In the genomic region with DNA sequence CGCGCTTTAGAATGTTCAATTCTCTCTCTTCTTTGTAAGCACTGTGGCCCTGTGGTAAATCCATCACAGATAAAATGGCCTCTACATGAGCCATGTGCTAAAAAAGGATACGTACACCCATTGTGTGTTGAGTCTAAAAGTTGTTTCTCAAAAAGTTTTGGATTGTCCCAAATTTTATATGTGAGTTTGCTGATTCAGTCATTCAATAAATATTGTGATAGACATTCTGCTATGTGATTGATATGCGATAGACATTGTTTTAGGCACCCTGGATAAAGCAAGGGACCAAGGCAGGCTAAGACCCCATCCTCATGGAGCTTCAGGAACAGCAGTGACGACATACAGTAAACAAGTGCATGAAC, we compare ENCODE assay signal across 26 cellular contexts. TPM values are rescaled to one million over a fixed set of nuclear protein-coding genes. Genes with fewer than 3 reads are reported as not detected.
DNase-seq lines count a peak whose midpoint lies in the region; ATAC-seq, FAIRE-seq and TF ChIP-seq lines count a peak whose summit lies in the region.
"Had no signal": no experiment of that assay in that cellular context is flagged by ENCODE, and none has a peak within 500 bp of the region (broad histone marks: within the 10 kb centered on the region; RNA-seq: fewer than 3 reads in every experiment).

No MANE protein-coding gene starts in this region.

- H2BK120ac ChIP-seq in mesenchymal stem cell (ENCODE audit: low read depth, low read length) = no peak overlapping the region

- DNase-seq in HepG2 (ENCODE audit: low spot score) (no peak), right lobe of liver (no peak), mammary epithelial cell (no peak), mesenchymal stem cell (no peak), thoracic aorta (ENCODE audit: low spot score) (no peak), DMS79 (lab: John Stamatoyannopoulos, UW) (no peak), NCI-H82 treated with DMSO at 0.1 percent for 48 hours (lab: John Stamatoyannopoulos, UW; ENCODE audit: unreplicated experiment) (no peak), small intestine (no peak)
- DNase-seq: activated CD8-positive, alpha-beta memory T cell treated with anti-CD3 and anti-CD28 coated beads, Interleukin-2, amount 10 ng/mL, durations not matched to agents 7 days and 5 days; activated gamma-delta T cell; activated naive CD8-positive, alpha-beta T cell treated with anti-CD3 and anti-CD28 coated beads, Interleukin-2, amount 10 ng/mL, durations not matched to agents 7 days and 5 days; activated T-cell treated with anti-CD3 and anti-CD28 coated beads, Interleukin-2, amount 50 U/mL, for 4 hours; CD8-positive, alpha-beta memory T cell; esophagus squamous epithelium; Karpas-422; kidney glomerular epithelial cell; stimulated activated CD4-positive, alpha-beta T cell treated with anti-CD3 and anti-CD28 coated beads, Interleukin-12 subunit alpha, Interleukin-12 subunit beta, amount 100 ng/mL, for 4 hours; stimulated activated CD4-positive, alpha-beta T cell treated with anti-CD3 and anti-CD28 coated beads, Interleukin-4, amount 100 ng/mL, for 1 hour; T-helper 17 cell had no signal

- no peaks in the 10 kb centered on the region for H3K79me1 ChIP-seq in mesenchymal stem cell (replicated peaks; ENCODE audit: low read length, poor library complexity, severe bottlenecking)

- H2BK5ac ChIP-seq in mesenchymal stem cell (ENCODE audit: low read depth, low read length, poor library complexity, severe bottlenecking) = no peak overlapping the region

- H2AFZ ChIP-seq in HepG2 (ENCODE audit: low read length) = no peak overlapping the region
- H2AFZ ChIP-seq in mammary epithelial cell (ENCODE audit: low read depth, low read length) = peak overlapping the region; percentile 30
- H2AFZ ChIP-seq in mesenchymal stem cell (ENCODE audit: low read depth, low read length) = no peak overlapping the region

- H4K91ac ChIP-seq in mesenchymal stem cell (ENCODE audit: low read length) = no peak overlapping the region

- POLR2A ChIA-PET in HepG2 (lab: Yijun Ruan, JAX) = interaction anchor here (0.5 to 2.7 kb wide), 6 partner anchors 36 to 282 kb away, joined by 3 to 39 read pairs (median 6); a partner anchor contains a TSS

- TF ChIP-seq RAD21 in HepG2 (CRISPR knock-in tag; IDR thresholded peaks at IDR 0.05) = no peak

- peaks cover 5% of the 10 kb centered on the region; the same call in 1 of the 2 replicates for H3K9me3 ChIP-seq in HepG2 (ENCODE audit: low read length)
- H3K9me3 ChIP-seq in right lobe of liver = no peaks in the 10 kb centered on the region
- peaks cover 2% of the 10 kb centered on the region for H3K9me3 ChIP-seq in mammary epithelial cell (replicated peaks; ENCODE audit: insufficient read depth, low read length)
- no peaks in the 10 kb centered on the region for H3K9me3 ChIP-seq in mesenchymal stem cell (ENCODE audit: control insufficient read depth, low read length)
- no peaks in the 10 kb centered on the region for H3K9me3 ChIP-seq in thoracic aorta
- no peaks in the 10 kb centered on the region for H3K9me3 ChIP-seq in small intestine (ENCODE audit: control insufficient read depth, low read depth)
- H3K9me3 ChIP-seq: esophagus squamous epithelium, right atrium auricular region, transverse colon had no signal

- no peak overlapping the region for H2BK12ac ChIP-seq in mesenchymal stem cell (ENCODE audit: low read length in 2 of 2)

- dilution Hi-C loops in mammary epithelial cell (cut with HindIII; ENCODE audit: low sequenced_read_pairs) = no loop called here

- in situ Hi-C loops in HepG2 (cut with HindIII; ENCODE audit: extremely low pct_ligation_motif_present, low pct_unique_long_range_greater_than_20kb) = loop anchor here (5.0 kb wide), 1 partner anchor 70 kb away; a partner anchor contains a TSS
- in situ Hi-C loops in mammary epithelial cell (cut with MboI; ENCODE audit: low sequenced_read_pairs in 2 of 2) = loop anchor here in 1 of 2 donors (10.0 kb wide), 1 partner anchor 178 kb away; no protein-coding TSS in a partner anchor

- H3K9ac ChIP-seq in HepG2 (ENCODE audit: insufficient read depth, low read depth, low read length) (no peak overlapping the region), mammary epithelial cell (ENCODE audit: insufficient read depth, low read length) (no peak overlapping the region), mesenchymal stem cell (ENCODE audit: low read length) (peak overlapping the region; percentile 77)
- H3K9ac ChIP-seq: parathyroid adenoma had no signal

- BruUV-seq in HepG2 (replicated peaks; lab: Mats Ljungman, UMichigan) (no TSS peak), mammary epithelial cell (replicated peaks; lab: Mats Ljungman, UMichigan) (no TSS peak)

- intact Hi-C loops in HepG2 (cut with micrococcal nuclease; ENCODE audit: unreplicated experiment) (loop anchor here (1.0 to 5.0 kb wide), 4 partner anchors 35 to 280 kb away; a partner anchor contains a TSS), right lobe of liver (cut with DNase I) (loop anchor here in 1 of 2 donors (5.0 kb wide), 1 partner anchor 180 kb away; no protein-coding TSS in a partner anchor), mammary epithelial cell (cut with micrococcal nuclease) (loop anchor here (1.0 to 5.0 kb wide), 4 partner anchors 35 to 280 kb away; no protein-coding TSS in a partner anchor)

- H3K79me2 ChIP-seq in HepG2 (ENCODE audit: insufficient read depth, low read length) (no peaks in the 10 kb centered on the region), mammary epithelial cell (ENCODE audit: insufficient read depth, low read length) (no peaks in the 10 kb centered on the region)
- H3K79me2 ChIP-seq: parathyroid adenoma had no signal

- H4K20me1 ChIP-seq in HepG2 (ENCODE audit: insufficient read depth, low read length) = no peaks in the 10 kb centered on the region
- no peaks in the 10 kb centered on the region for H4K20me1 ChIP-seq in mammary epithelial cell (ENCODE audit: insufficient read depth, low read length)

- TF ChIP-seq POLR2A in HepG2 (IDR thresholded peaks at IDR 0.05; ENCODE audit: insufficient read depth in 1 of 2, low read depth in 2 of 2, low read length in 2 of 2) = no peak
- TF ChIP-seq POLR2A in right lobe of liver (IDR thresholded peaks at IDR 0.05) = no peak

- H3K27ac ChIP-seq in HepG2 (ENCODE audit: extremely low read length, insufficient read depth, low read length) (no peak overlapping the region), right lobe of liver (no peak overlapping the region), mammary epithelial cell (ENCODE audit: insufficient read depth, low read depth, low read length) (no peak overlapping the region), mesenchymal stem cell (ENCODE audit: low read length, poor library complexity, severe bottlenecking) (no peak overlapping the region), thoracic aorta (no peak overlapping the region), small intestine (ENCODE audit: low read depth in 1 of 2, low read length in 1 of 2) (no peak overlapping the region)
- H3K27ac ChIP-seq: esophagus squamous epithelium, parathyroid adenoma, right atrium auricular region had no signal

- H3K23ac ChIP-seq in mesenchymal stem cell (ENCODE audit: low read length in 2 of 2) = no peak overlapping the region

- H2BK15ac ChIP-seq in mesenchymal stem cell (ENCODE audit: low read depth, poor library complexity, severe bottlenecking) = no peak overlapping the region

- no peak overlapping the region for H3K14ac ChIP-seq in mesenchymal stem cell (ENCODE audit: low read length in 2 of 2)

- no peak overlapping the region for H4K8ac ChIP-seq in mesenchymal stem cell (ENCODE audit: low read length)

- no peak overlapping the region for H3K18ac ChIP-seq in mesenchymal stem cell (ENCODE audit: low read depth in 1 of 2, low read length in 2 of 2)

- H3K4me2 ChIP-seq in HepG2 (ENCODE audit: low read depth, low read length) = peak overlapping the region; percentile 58
- no peak overlapping the region for H3K4me2 ChIP-seq in mammary epithelial cell (ENCODE audit: insufficient read depth, low read depth, low read length)
- H3K4me2 ChIP-seq in mesenchymal stem cell (ENCODE audit: low read length, poor library complexity, severe bottlenecking) = no peak overlapping the region

- H3K4me1 ChIP-seq in HepG2 (ENCODE audit: insufficient read depth, low read length) (peaks cover 27% of the 10 kb centered on the region), right lobe of liver (peaks cover 0 to 5% (median 0%) of the 10 kb centered on the region in 4 donors), mammary epithelial cell (ENCODE audit: insufficient read depth, low read length) (no peaks in the 10 kb centered on the region), mesenchymal stem cell (ENCODE audit: control insufficient read depth, insufficient read depth, low read depth, low read length) (no peaks in the 10 kb centered on the region), thoracic aorta (ENCODE audit: control insufficient read depth in 1 of 2, low read depth in 2 of 2) (peaks cover 4 to 26% of the 10 kb centered on the region in 2 donors), small intestine (ENCODE audit: control insufficient read depth in 2 of 2, insufficient read depth in 1 of 2, low read depth in 1 of 2, low read length in 1 of 2) (peaks cover 0 to 2% of the 10 kb centered on the region in 2 donors)
- H3K4me1 ChIP-seq: parathyroid adenoma had no signal

- TF ChIP-seq CTCF in HepG2 (CRISPR knock-in tag; IDR thresholded peaks at IDR 0.05) (no peak), right lobe of liver (IDR thresholded peaks at IDR 0.05) (no peak), mammary epithelial cell (conservative IDR thresholded peaks at IDR 0.05 in 1 of 2, IDR thresholded peaks at IDR 0.05 in 1 of 2; ENCODE audit: extremely low read depth in 1 of 2, insufficient read depth in 1 of 2, low read depth in 1 of 2, low read length in 2 of 2) (no peak), thoracic aorta (IDR thresholded peaks at IDR 0.05) (no peak)

- no peaks in the 10 kb centered on the region for H3K36me3 ChIP-seq in HepG2 (replicated peaks in 1 of 2; ENCODE audit: control insufficient read depth in 1 of 2, insufficient read depth in 2 of 2, low read length in 2 of 2)
- no peaks in the 10 kb centered on the region for H3K36me3 ChIP-seq in right lobe of liver
- no peaks in the 10 kb centered on the region for H3K36me3 ChIP-seq in mammary epithelial cell (ENCODE audit: insufficient read depth, low read length)
- H3K36me3 ChIP-seq in mesenchymal stem cell (ENCODE audit: control insufficient read depth in 1 of 2, insufficient read depth in 2 of 2, low read depth in 1 of 2, low read length in 2 of 2) = no peaks in the 10 kb centered on the region
- no peaks in the 10 kb centered on the region for H3K36me3 ChIP-seq in thoracic aorta
- no peaks in the 10 kb centered on the region for H3K36me3 ChIP-seq in small intestine (ENCODE audit: control insufficient read depth in 2 of 2, insufficient read depth in 2 of 2, low read length in 2 of 2)
- H3K36me3 ChIP-seq: esophagus squamous epithelium, right atrium auricular region, transverse colon had no signal

- H3K4me3 ChIP-seq in HepG2 (replicated peaks in 1 of 3; ENCODE audit: insufficient read depth in 1 of 3, low read depth in 2 of 3, low read length in 3 of 3) (no peak overlapping the region; a peak in 1 of 6 replicates), right lobe of liver (peak overlapping the region in 1 of 3 donors; percentile 40), mammary epithelial cell (replicated peaks in 1 of 3; ENCODE audit: insufficient read depth in 1 of 3, low read depth in 2 of 3, low read length in 3 of 3) (no peak overlapping the region), mesenchymal stem cell (ENCODE audit: insufficient read depth in 1 of 2, low read depth in 1 of 2, low read length in 2 of 2) (no peak overlapping the region), thoracic aorta (peak overlapping the region; percentile 67), small intestine (ENCODE audit: low read depth in 1 of 2, low read length in 2 of 2) (no peak overlapping the region)
- H3K4me3 ChIP-seq: lung had no signal

- no peaks in the 10 kb centered on the region for H3K27me3 ChIP-seq in HepG2 (ENCODE audit: control insufficient read depth in 1 of 2, insufficient read depth in 2 of 2, low read length in 2 of 2)
- no peaks in the 10 kb centered on the region for H3K27me3 ChIP-seq in right lobe of liver
- H3K27me3 ChIP-seq in mammary epithelial cell (ENCODE audit: insufficient read depth, low read length) = no peaks in the 10 kb centered on the region
- H3K27me3 ChIP-seq in mesenchymal stem cell (ENCODE audit: control insufficient read depth in 1 of 2, insufficient read depth in 1 of 2, low read length in 2 of 2) = peaks cover 0 to 3% of the 10 kb centered on the region in 2 experiments
- H3K27me3 ChIP-seq in thoracic aorta (replicated peaks; ENCODE audit: insufficient read depth) = no peaks in the 10 kb centered on the region
- H3K27me3 ChIP-seq in small intestine (ENCODE audit: control insufficient read depth in 2 of 2, insufficient read depth in 2 of 2, low read length in 2 of 2) = no peaks in the 10 kb centered on the region
- H3K27me3 ChIP-seq: right atrium auricular region, transverse colon had no signal

- no peak overlapping the region for H3K4ac ChIP-seq in mesenchymal stem cell (ENCODE audit: low read depth in 1 of 2, low read length in 2 of 2)

- FAIRE-seq in HepG2 (lab: Jason Lieb, UNC) (no peak), small intestine (lab: Jason Lieb, UNC) (no peak)
- FAIRE-seq: endometrium, frontal cortex, GM12891 had no signal

- no peak for TF ChIP-seq EP300 in HepG2 (IDR thresholded peaks at IDR 0.05; ENCODE audit: low read depth in 2 of 2, low read length in 2 of 2)
- TF ChIP-seq EP300 in HepG2 (CRISPR knock-in tag; IDR thresholded peaks at IDR 0.05; ENCODE audit: borderline replicate concordance) = no peak

- CTCF ChIA-PET in HepG2 (lab: Yijun Ruan, JAX; ENCODE audit: low intra/inter-chr PET ratio, low total read pairs) (no interaction called here), mammary epithelial cell (lab: Charles Lee; ENCODE audit: low non-redundant PET) (interaction anchor here (0.5 to 0.7 kb wide), 2 partner anchors 214 to 279 kb away, joined by 3 read pairs; no protein-coding TSS in a partner anchor)

- no peak for ATAC-seq in HepG2
- ATAC-seq in right lobe of liver = no peak
- ATAC-seq in thoracic aorta (ENCODE audit: insufficient number of reproducible peaks, low FRiP score, low read depth) = no peak
- ATAC-seq: activated CD8-positive, alpha-beta memory T cell treated with anti-CD3 and anti-CD28 coated beads, Interleukin-2, amount 10 ng/mL, durations not matched to agents 7 days and 5 days; activated T-cell treated with anti-CD3 and anti-CD28 coated beads, Interleukin-2, amount 50 U/mL, for 4 hours; T-helper 17 cell had no signal

- 78% methylated on average over 5 of the region's 5 CpGs for WGBS in HepG2 (ENCODE audit: low lambda C conversion rate)
- WGBS in right lobe of liver (ENCODE audit: insufficient coverage, low coverage, low lambda C conversion rate, missing lambda C conversion rate) = 74% methylated on average over 5 of the region's 5 CpGs
- WGBS in mammary epithelial cell (ENCODE audit: low coverage, missing lambda C conversion rate) = 81% methylated on average over 5 of the region's 5 CpGs
- WGBS in mesenchymal stem cell = 92% methylated on average over 5 of the region's 5 CpGs
- WGBS in small intestine, 3 donors = 86 to 87% (median 86%) methylated on average over 5 of the region's 5 CpGs

- no peak overlapping the region for H2AK5ac ChIP-seq in mesenchymal stem cell (ENCODE audit: low read length, severe bottlenecking)

RNA-seq across cellular contexts. Expression of a gene that starts 53.5 kb away (rescaled TPM):
- total RNA-seq in HepG2 (2016; rRNA removed; fragmentation: Illumina TruSeq; extraction: Trizol) (36.0 and 40.1 TPM in 2 replicates), right lobe of liver (1 to 10 TPM; 4.4 to 9.9 (median 5.8) TPM), mammary epithelial cell (10 to 100 TPM in 1 of 2 donors, 1 to 10 TPM in 1; 9.3 to 13.5 TPM), thoracic aorta (10 to 100 TPM in 1 of 2 donors, 1 to 10 TPM in 1; 4.2 to 16.6 TPM)
- total RNA-seq in HepG2 (2016; cell fraction: cytosol; rRNA removed; fragmentation: Illumina TruSeq; extraction: Trizol; ENCODE audit: low read depth) = 13.0 and 13.9 TPM in 2 replicates
- 36.8 and 38.9 TPM in 2 replicates for total RNA-seq in HepG2 (2016; cell fraction: insoluble cytoplasmic fraction; rRNA removed; fragmentation: Illumina TruSeq; extraction: Trizol)
- total RNA-seq in HepG2 (2016; cell fraction: membrane; rRNA removed; fragmentation: Illumina TruSeq; extraction: Trizol) = 37.8 and 40.8 TPM in 2 replicates
- total RNA-seq in HepG2 (2016; cell fraction: nucleus; rRNA removed; fragmentation: Illumina TruSeq; extraction: Trizol) = 35.5 and 39.9 TPM in 2 replicates
- polyA plus RNA-seq in HepG2 (2011; rRNA removed) (22.6 and 27.3 TPM in 2 replicates), mammary epithelial cell (8.6 TPM), small intestine (1 to 10 TPM; 4.6 to 6.4 (median 4.9) TPM)
- polyA plus RNA-seq in HepG2 (2011; cell fraction: cytosol; rRNA removed) = 9.9 and 16.5 TPM in 2 replicates
- 15.6 and 16.3 TPM in 2 replicates for polyA plus RNA-seq in HepG2 (2011; cell fraction: nucleus; rRNA removed)
- polyA plus RNA-seq in HepG2 (2012) = 28.6 and 31.7 TPM in 2 replicates
- 10.7 and 15.9 TPM in 2 replicates for polyA plus RNA-seq in HepG2 (2016; cell fraction: cytosol; fragmentation: Illumina TruSeq; extraction: Trizol; ENCODE audit: low read depth)
- 49.4 and 50.1 TPM in 2 replicates for polyA plus RNA-seq in HepG2 (2016; cell fraction: insoluble cytoplasmic fraction; fragmentation: Illumina TruSeq; extraction: Trizol; ENCODE audit: low read depth)
- polyA plus RNA-seq in HepG2 (2016; cell fraction: membrane; fragmentation: Illumina TruSeq; extraction: Trizol; ENCODE audit: low read depth) = 27.3 and 31.7 TPM in 2 replicates
- polyA plus RNA-seq in HepG2 (2016; cell fraction: nucleus; fragmentation: Illumina TruSeq; extraction: Trizol; ENCODE audit: insufficient read depth, low read depth) = 72.4 and 76.7 TPM in 2 replicates
- polyA minus RNA-seq in HepG2 (2011; rRNA and poly(A)+ RNA removed; ENCODE audit: low replicate concordance) = 8.6 and 12.9 TPM in 2 replicates
- 10.9 and 11.8 TPM in 2 replicates for polyA minus RNA-seq in HepG2 (2011; cell fraction: cytosol; rRNA and poly(A)+ RNA removed)
- 32.4 and 33.1 TPM in 2 replicates for polyA minus RNA-seq in HepG2 (2011; cell fraction: nucleus; rRNA and poly(A)+ RNA removed)
- polyA minus RNA-seq in mammary epithelial cell = 9.6 TPM
- 11.7 TPM for polyA plus RNA-seq in mesenchymal stem cell (2013, experiment 1 of 2)
- 12.0 TPM for polyA plus RNA-seq in mesenchymal stem cell (2013, experiment 2 of 2)
